9 cellular contexts compared by ENCODE assay signal in genomic region chr2:127321306-127321705, GRCh38.
"Had no signal": no experiment of that assay in that cellular context is flagged by ENCODE, and none has a peak within 500 bp of the region (broad histone marks: within the 10 kb centered on the region; RNA-seq: fewer than 3 reads in every experiment).

No MANE protein-coding gene starts in this region.

- DNase-seq: activated naive CD4-positive, alpha-beta T cell treated with Interleukin-2 at 50 U/mL for 16 hours; activated naive CD8-positive, alpha-beta T cell treated with anti-CD3 and anti-CD28 coated beads, Interleukin-2, amount 50 U/mL, for 24 hours; foreskin keratinocyte; glutamatergic neuron; occipital lobe; small intestine; stimulated activated naive CD8-positive, alpha-beta T cell treated with anti-CD3 and anti-CD28 coated beads, Interleukin-15, Interleukin-2, amounts not matched to agents 100 U/mL and 50 U/mL, for 24 hours had no signal

- H3K27ac ChIP-seq: foreskin keratinocyte, suprapubic skin had no signal

- H3K4me1 ChIP-seq: suprapubic skin had no signal

- H3K9me3 ChIP-seq: suprapubic skin had no signal

- H3K27me3 ChIP-seq: foreskin keratinocyte, suprapubic skin had no signal

- ATAC-seq: activated naive CD8-positive, alpha-beta T cell treated with anti-CD3 and anti-CD28 coated beads, Interleukin-2, amount 50 U/mL, for 24 hours; foreskin keratinocyte; natural killer cell treated with Interleukin-12 subunit alpha and Interleukin-12 subunit beta and Interleukin-15 and Interleukin-18, amount 100 ng/mL, for 72 hours; stimulated activated naive CD8-positive, alpha-beta T cell treated with anti-CD3 and anti-CD28 coated beads, Interleukin-15, Interleukin-2, amounts not matched to agents 100 U/mL and 50 U/mL, for 24 hours had no signal

- H3K4me3 ChIP-seq: suprapubic skin had no signal
